ENCODE assay signal across 10 cellular contexts in the genomic region with DNA sequence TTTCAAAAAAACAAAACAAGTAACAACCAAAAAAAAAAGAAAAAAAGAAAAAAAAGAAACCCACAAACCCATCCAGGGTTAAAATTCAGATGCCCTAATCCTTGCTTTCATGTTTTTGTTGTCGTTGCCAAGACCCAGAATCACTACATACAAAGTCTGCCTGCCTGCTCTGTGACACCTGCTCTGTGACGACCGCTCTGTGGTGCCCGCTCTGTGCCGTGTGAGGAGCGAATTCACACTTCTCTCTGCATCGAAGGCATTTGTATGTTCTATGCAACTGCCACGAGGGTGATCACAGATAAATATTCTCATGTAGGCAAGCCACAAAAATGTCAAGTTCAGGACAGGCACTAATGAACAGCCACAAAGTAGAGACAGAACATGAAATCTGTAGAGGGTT.
DNase-seq lines count a peak whose midpoint lies in the region; ATAC-seq and TF ChIP-seq lines count a peak whose summit lies in the region.
"Had no signal": no experiment of that assay in that cellular context is flagged by ENCODE, and none has a peak within 500 bp of the region (broad histone marks: within the 10 kb centered on the region; RNA-seq: fewer than 3 reads in every experiment).

No MANE protein-coding gene starts in this region.

- peak overlapping the region; percentile 90 for H3K27ac Mint-ChIP-seq in activated CD4-positive, alpha-beta T cell treated with anti-CD3 and anti-CD28 coated beads, Interleukin-2, amount 10 ng/mL, durations not matched to agents 24 days and 14 days
- H3K27ac Mint-ChIP-seq in stimulated activated naive CD8-positive, alpha-beta T cell treated with anti-CD3 and anti-CD28 coated beads, Interleukin-15, amount 100 ng/mL, for 72 hours: peak overlapping the region; percentile 72 to 90

- no peaks in the 10 kb centered on the region for H3K9me3 Mint-ChIP-seq in activated CD4-positive, alpha-beta T cell treated with anti-CD3 and anti-CD28 coated beads, Interleukin-2, amount 10 ng/mL, durations not matched to agents 24 days and 14 days
- peaks cover 0 to 4% of the 10 kb centered on the region in 2 donors for H3K9me3 Mint-ChIP-seq in stimulated activated naive CD8-positive, alpha-beta T cell treated with anti-CD3 and anti-CD28 coated beads, Interleukin-15, amount 100 ng/mL, for 72 hours

- H3K4me1 Mint-ChIP-seq in activated CD4-positive, alpha-beta T cell treated with anti-CD3 and anti-CD28 coated beads, Interleukin-2, amount 10 ng/mL, durations not matched to agents 24 days and 14 days: peaks cover 29% of the 10 kb centered on the region
- H3K4me1 Mint-ChIP-seq in stimulated activated naive CD8-positive, alpha-beta T cell treated with anti-CD3 and anti-CD28 coated beads, Interleukin-15, amount 100 ng/mL, for 72 hours: peaks cover 44% of the 10 kb centered on the region

- peaks cover 4 to 14% of the 10 kb centered on the region in 2 donors for H3K4me1 ChIP-seq in ascending aorta

- no peaks in the 10 kb centered on the region for H3K9me3 ChIP-seq in ascending aorta

- ATAC-seq in HG03196 (IDR thresholded peaks at IDR 0.05; ENCODE audit: unreplicated experiment) (peak; percentile 51), HG02885 (IDR thresholded peaks at IDR 0.05; ENCODE audit: poor library complexity, unreplicated experiment) (no peak), GM21526 (IDR thresholded peaks at IDR 0.05; ENCODE audit: low FRiP score, unreplicated experiment) (no peak)
- ATAC-seq in stimulated activated naive CD8-positive, alpha-beta T cell treated with anti-CD3 and anti-CD28 coated beads, Interleukin-15, amount 100 ng/mL, for 72 hours: peak; percentile 14

- TF ChIP-seq CTCF in ascending aorta (IDR thresholded peaks at IDR 0.05): no peak

- H3K27ac ChIP-seq in ascending aorta: peak overlapping the region; percentile 48 to 54
- H3K27ac ChIP-seq: RWPE1 had no signal

- H3K4me3 Mint-ChIP-seq in activated CD4-positive, alpha-beta T cell treated with anti-CD3 and anti-CD28 coated beads, Interleukin-2, amount 10 ng/mL, durations not matched to agents 24 days and 14 days: peak overlapping the region; percentile 7
- H3K4me3 Mint-ChIP-seq in stimulated activated naive CD8-positive, alpha-beta T cell treated with anti-CD3 and anti-CD28 coated beads, Interleukin-15, amount 100 ng/mL, for 72 hours: no peak overlapping the region

- DNase-seq in activated CD4-positive, alpha-beta T cell treated with anti-CD3 and anti-CD28 coated beads, Interleukin-2, amount 10 ng/mL, durations not matched to agents 24 days and 14 days: no peak
- no peak for DNase-seq in activated CD4-positive, alpha-beta T cell treated with anti-CD3 and anti-CD28 coated beads, Interleukin-2, amount 50 U/mL, for 4 hours
- DNase-seq in ascending aorta (ENCODE audit: low spot score in 2 of 2) (no peak), iPS-NIHi7 (ENCODE audit: extremely low spot score) (no peak)
- DNase-seq in stimulated activated naive CD8-positive, alpha-beta T cell treated with anti-CD3 and anti-CD28 coated beads, Interleukin-15, amount 100 ng/mL, for 72 hours: no peak
- DNase-seq: NCI-H1048 had no signal

- peaks cover 7 to 16% of the 10 kb centered on the region in 2 donors for H3K36me3 ChIP-seq in ascending aorta

- H3K27me3 Mint-ChIP-seq in activated CD4-positive, alpha-beta T cell treated with anti-CD3 and anti-CD28 coated beads, Interleukin-2, amount 10 ng/mL, durations not matched to agents 24 days and 14 days: no peaks in the 10 kb centered on the region
- no peaks in the 10 kb centered on the region for H3K27me3 Mint-ChIP-seq in stimulated activated naive CD8-positive, alpha-beta T cell treated with anti-CD3 and anti-CD28 coated beads, Interleukin-15, amount 100 ng/mL, for 72 hours

- H3K36me3 Mint-ChIP-seq in activated CD4-positive, alpha-beta T cell treated with anti-CD3 and anti-CD28 coated beads, Interleukin-2, amount 10 ng/mL, durations not matched to agents 24 days and 14 days (ENCODE audit: low read depth): peaks cover 52% of the 10 kb centered on the region

- no peak overlapping the region for H3K4me3 ChIP-seq in ascending aorta

- no peaks in the 10 kb centered on the region for H3K27me3 ChIP-seq in ascending aorta

- intact Hi-C loops in activated CD4-positive, alpha-beta T cell treated with anti-CD3 and anti-CD28 coated beads, Interleukin-2, amount 10 ng/mL, durations not matched to agents 24 days and 14 days (cut with micrococcal nuclease): loop anchor here (1.0 to 2.0 kb wide), 2 partner anchors 20 to 99 kb away; no protein-coding TSS in a partner anchor
- intact Hi-C loops in ascending aorta (cut with DNase I): no loop called here

Comparison
In these comparisons a context has a peak if more than half of its experiments do, and no peak if none do; other contexts are left out.
1. ATAC-seq: peak in HG03196 (single experiment) and stimulated activated naive CD8-positive, alpha-beta T cell treated with anti-CD3 and anti-CD28 coated beads, Interleukin-15, amount 100 ng/mL, for 72 hours (single experiment); none in HG02885 (single experiment) and GM21526 (single experiment).